In genomic region chr14:61726772-61727658, GRCh38 we compare ENCODE assay signal across 20 cellular contexts. TPM values are rescaled to one million over a fixed set of nuclear protein-coding genes. Genes with fewer than 3 reads are reported as not detected.
DNase-seq lines count a peak whose midpoint lies in the region; ATAC-seq and FAIRE-seq lines count a peak whose summit lies in the region.
"Had no signal": no experiment of that assay in that cellular context is flagged by ENCODE, and none has a peak within 500 bp of the region (broad histone marks: within the 10 kb centered on the region; RNA-seq: fewer than 3 reads in every experiment).

No MANE protein-coding gene starts in this region.

- in situ Hi-C loops in GM23248 (cut with MboI): no loop called here

- no peaks in the 10 kb centered on the region for H3K9me3 ChIP-seq in GM23248 (ENCODE audit: low read depth)
- H3K9me3 ChIP-seq: heart right ventricle, transverse colon had no signal

- WGBS in GM23248 (ENCODE audit: low coverage in 1 of 2, low lambda C conversion rate in 2 of 2, missing lambda C conversion rate in 2 of 2), 2 experiments: 88 to 92% methylated on average over 7 of the region's 7 CpGs

- no peak overlapping the region for H3K4me2 ChIP-seq in GM23248 (ENCODE audit: unreplicated experiment)

- peaks cover 63% of the 10 kb centered on the region for H3K4me1 Mint-ChIP-seq in activated CD4-positive, alpha-beta T cell treated with anti-CD3 and anti-CD28 coated beads for 36 hours
- peaks cover 49% of the 10 kb centered on the region for H3K4me1 Mint-ChIP-seq in activated T-helper 17 cell treated with anti-CD3 and anti-CD28 coated beads, Interleukin-2, amount 50 U/mL, for 72 hours
- H3K4me1 Mint-ChIP-seq in naive B cell: peaks cover 38 to 65% (median 50%) of the 10 kb centered on the region in 3 donors

- POLR2A ChIA-PET in activated CD4-positive, alpha-beta T cell treated with anti-CD3 and anti-CD28 coated beads for 36 hours (lab: Charles Lee): interaction anchor here (0.7 kb wide), 1 partner anchor 173 kb away, joined by 3 read pairs; no protein-coding TSS in a partner anchor

- peaks cover 81% of the 10 kb centered on the region for H3K36me3 Mint-ChIP-seq in activated CD4-positive, alpha-beta T cell treated with anti-CD3 and anti-CD28 coated beads for 36 hours (ENCODE audit: low read depth)
- H3K36me3 Mint-ChIP-seq in activated T-helper 17 cell treated with anti-CD3 and anti-CD28 coated beads, Interleukin-2, amount 50 U/mL, for 72 hours (ENCODE audit: low read depth): peaks cover 100% of the 10 kb centered on the region
- H3K36me3 Mint-ChIP-seq in naive B cell: peaks cover 31 to 40% of the 10 kb centered on the region in 2 donors

- CTCF ChIA-PET in activated CD4-positive, alpha-beta T cell treated with anti-CD3 and anti-CD28 coated beads for 36 hours (lab: Charles Lee): interaction anchor here (0.9 to 4.0 kb wide), 5 partner anchors 8 to 264 kb away, joined by 3 to 17 read pairs (median 7); no protein-coding TSS in a partner anchor

- DNase-seq in activated CD4-positive, alpha-beta T cell treated with anti-CD3 and anti-CD28 coated beads for 36 hours: no peak
- DNase-seq in activated CD4-positive, alpha-beta T cell treated with anti-CD3 and anti-CD28 coated beads for 4 hours: no peak
- DNase-seq in GM23248: no peak
- peak; percentile 10 for DNase-seq in naive B cell
- DNase-seq in GM19239 (ENCODE audit: insufficient read length, low spot score): no peak
- DNase-seq: amniotic stem cell; effector CD8-positive, alpha-beta T cell; heart right ventricle; Kasumi-1; NCI-H1417; NCI-H2171 treated with DMSO at 0.1 percent for 48 hours; NCI-H748 treated with DMSO at 0.1 percent for 48 hours; transverse colon had no signal

- H3K4me1 ChIP-seq in GM23248 (ENCODE audit: insufficient read depth): peaks cover 87% of the 10 kb centered on the region

- H3K9me3 Mint-ChIP-seq in activated CD4-positive, alpha-beta T cell treated with anti-CD3 and anti-CD28 coated beads for 36 hours (ENCODE audit: low read depth): no peaks in the 10 kb centered on the region
- H3K9me3 Mint-ChIP-seq in activated T-helper 17 cell treated with anti-CD3 and anti-CD28 coated beads, Interleukin-2, amount 50 U/mL, for 72 hours: no peaks in the 10 kb centered on the region
- no peaks in the 10 kb centered on the region for H3K9me3 Mint-ChIP-seq in naive B cell
- H3K9me3 Mint-ChIP-seq: central memory CD8-positive, alpha-beta T cell had no signal

- ATAC-seq in activated CD4-positive, alpha-beta T cell treated with anti-CD3 and anti-CD28 coated beads for 36 hours: peak; percentile 55
- peak; percentile 55 for ATAC-seq in activated T-helper 17 cell treated with anti-CD3 and anti-CD28 coated beads, Interleukin-2, amount 50 U/mL, for 72 hours (replicated peaks)
- ATAC-seq in naive B cell (ENCODE audit: low read depth in 2 of 2): peak; percentile 83
- no peak for ATAC-seq in GM19035 (IDR thresholded peaks at IDR 0.05; ENCODE audit: unreplicated experiment)
- no peak for ATAC-seq in HG03571 (IDR thresholded peaks at IDR 0.05; ENCODE audit: unreplicated experiment)
- ATAC-seq: heart right ventricle had no signal

- H3K4me3 Mint-ChIP-seq in activated CD4-positive, alpha-beta T cell treated with anti-CD3 and anti-CD28 coated beads for 36 hours: peak overlapping the region; percentile 8
- peak overlapping the region; percentile 24 for H3K4me3 Mint-ChIP-seq in activated T-helper 17 cell treated with anti-CD3 and anti-CD28 coated beads, Interleukin-2, amount 50 U/mL, for 72 hours
- H3K4me3 Mint-ChIP-seq in naive B cell: peak overlapping the region in 1 of 8 donors; percentile 26
- H3K4me3 Mint-ChIP-seq: CD14-positive monocyte; central memory CD8-positive, alpha-beta T cell had no signal

- H3K27me3 Mint-ChIP-seq in activated CD4-positive, alpha-beta T cell treated with anti-CD3 and anti-CD28 coated beads for 36 hours: no peaks in the 10 kb centered on the region
- H3K27me3 Mint-ChIP-seq in activated T-helper 17 cell treated with anti-CD3 and anti-CD28 coated beads, Interleukin-2, amount 50 U/mL, for 72 hours: no peaks in the 10 kb centered on the region
- no peaks in the 10 kb centered on the region for H3K27me3 Mint-ChIP-seq in naive B cell
- H3K27me3 Mint-ChIP-seq: central memory CD8-positive, alpha-beta T cell had no signal

- peaks cover 99% of the 10 kb centered on the region for H3F3A ChIP-seq in GM23248 (ENCODE audit: insufficient read depth)

- no peaks in the 10 kb centered on the region for H3K9me2 ChIP-seq in GM23248 (ENCODE audit: insufficient read depth)

- peaks cover 100% of the 10 kb centered on the region for H3K79me2 ChIP-seq in GM23248 (ENCODE audit: insufficient read depth)

- FAIRE-seq in GM19239 (lab: Jason Lieb, UNC): no peak
- FAIRE-seq: keratinocyte, RCC 7860 had no signal

- peak overlapping the region; percentile 61 for H3K27ac ChIP-seq in GM23248

- H3K9ac ChIP-seq in GM23248: peak overlapping the region; percentile 23; the same call in 1 of the 2 replicates

- H3K36me3 ChIP-seq in GM23248 (ENCODE audit: low read depth): peaks cover 100% of the 10 kb centered on the region

- intact Hi-C loops in activated CD4-positive, alpha-beta T cell treated with anti-CD3 and anti-CD28 coated beads for 36 hours (cut with DNase I, micrococcal nuclease): loop anchor here in 1 of 2 experiments (2.0 kb wide), 1 partner anchor 64 kb away; no protein-coding TSS in a partner anchor

- H3K27me3 ChIP-seq in GM23248 (replicated peaks; ENCODE audit: insufficient read depth): no peaks in the 10 kb centered on the region
- H3K27me3 ChIP-seq: heart right ventricle, transverse colon had no signal

- H3K27ac Mint-ChIP-seq in activated CD4-positive, alpha-beta T cell treated with anti-CD3 and anti-CD28 coated beads for 36 hours: peak overlapping the region; percentile 67
- H3K27ac Mint-ChIP-seq in activated T-helper 17 cell treated with anti-CD3 and anti-CD28 coated beads, Interleukin-2, amount 50 U/mL, for 72 hours: peak overlapping the region; percentile 48
- peak overlapping the region; percentile 35 to 71 (median 66) for H3K27ac Mint-ChIP-seq in naive B cell

- no peak overlapping the region for H2AFZ ChIP-seq in GM23248

- H4K20me1 ChIP-seq in GM23248 (ENCODE audit: insufficient read depth): peaks cover 28% of the 10 kb centered on the region; the same call in 1 of the 2 replicates

- H3K4me3 ChIP-seq in GM23248: no peak overlapping the region
- H3K4me3 ChIP-seq: heart right ventricle, transverse colon had no signal

RNA-seq across cellular contexts. Expression of gene HIF1A, which starts 31.7 kb away (rescaled TPM):
- total RNA-seq in activated CD4-positive, alpha-beta T cell treated with anti-CD3 and anti-CD28 coated beads for 36 hours: 100 to 1,000 TPM; 196 to 329 TPM
- 1,114 and 1,257 TPM in 2 replicates for total RNA-seq in GM23248 (2014; rRNA removed; shearing (Covaris generic))
- 863 and 907 TPM in 2 replicates for polyA plus RNA-seq in GM23248 (2016; fragmentation: Nextera tagmentation; extraction: Ambion mirVana)
- total RNA-seq in activated T-helper 17 cell treated with anti-CD3 and anti-CD28 coated beads, Interleukin-2, amount 50 U/mL, for 72 hours: 100 to 1,000 TPM; 123 to 176 TPM
- polyA plus RNA-seq in naive B cell (ENCODE audit: low read depth in 6 of 6): 100 to 1,000 TPM; 109 to 152 (median 125) TPM

RNA-seq across cellular contexts. Expression of gene SNAPC1, which starts 35.2 kb away (rescaled TPM):
- 10 to 100 TPM; 10.5 to 11.2 TPM for total RNA-seq in activated CD4-positive, alpha-beta T cell treated with anti-CD3 and anti-CD28 coated beads for 36 hours
- 32.1 and 35.9 TPM in 2 replicates for total RNA-seq in GM23248 (2014; rRNA removed; shearing (Covaris generic))
- 41.0 and 41.6 TPM in 2 replicates for polyA plus RNA-seq in GM23248 (2016; fragmentation: Nextera tagmentation; extraction: Ambion mirVana)
- 10 to 100 TPM; 11.5 to 13.6 TPM for total RNA-seq in activated T-helper 17 cell treated with anti-CD3 and anti-CD28 coated beads, Interleukin-2, amount 50 U/mL, for 72 hours
- 1 to 10 TPM; 5.2 to 7.2 (median 6.4) TPM for polyA plus RNA-seq in naive B cell (ENCODE audit: low read depth in 6 of 6)

Comparison
In these comparisons a context has a peak if more than half of its experiments do, and no peak if none do; other contexts are left out.
1. ATAC-seq: peak in activated CD4-positive, alpha-beta T cell treated with anti-CD3 and anti-CD28 coated beads for 36 hours (single experiment), activated T-helper 17 cell treated with anti-CD3 and anti-CD28 coated beads, Interleukin-2, amount 50 U/mL, for 72 hours (single experiment) and naive B cell (2 of 2); none in GM19035 (single experiment) and HG03571 (single experiment).
2. Peak in every context shown above with its lines, with median percentiles within 50 percentile points of each other: H3K27ac Mint-ChIP-seq.